Comparison of ENCODE assay signal across 6 cellular contexts in the genomic region with DNA sequence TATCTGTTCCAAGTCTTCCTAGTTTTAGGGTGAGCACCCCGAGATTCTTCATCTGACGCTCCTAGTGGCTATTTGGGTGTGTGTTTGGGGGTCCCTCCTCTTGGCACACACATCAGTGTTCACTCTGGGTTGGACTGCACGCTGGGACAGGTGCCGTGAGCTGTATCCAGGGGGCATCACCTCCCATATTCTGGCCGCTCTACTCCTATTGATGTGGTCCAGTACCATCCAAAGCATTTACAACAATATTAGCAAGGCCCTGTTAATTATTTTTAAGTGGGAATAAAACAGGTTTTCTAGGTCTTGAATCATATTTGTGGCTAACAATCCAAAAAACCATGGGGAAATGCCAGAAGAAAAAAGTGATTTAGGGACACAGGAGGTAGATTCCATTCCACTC. TPM values are rescaled to one million over a fixed set of nuclear protein-coding genes. Genes with fewer than 3 reads are reported as not detected.
"Had no signal": no experiment of that assay in that cellular context is flagged by ENCODE, and none has a peak within 500 bp of the region (broad histone marks: within the 10 kb centered on the region; RNA-seq: fewer than 3 reads in every experiment).

No MANE protein-coding gene starts in this region.

- H3K4me3 ChIP-seq: GM23338 had no signal

- H3K27ac ChIP-seq: HL-60 had no signal

- DNase-seq: H9, HCEC 1CT had no signal

- H2AFZ ChIP-seq: GM23338 had no signal

- H3K4me2 ChIP-seq: GM23338 had no signal

- ATAC-seq: GM23338, HepG2 had no signal

RNA-seq across cellular contexts. Expression of a gene that starts 26.4 kb away (rescaled TPM):
- total RNA-seq: HepG2 had no signal
- polyA plus RNA-seq: HepG2, IgD-negative memory B cell had no signal

RNA-seq across cellular contexts. Expression of a gene that starts 58.4 kb away (rescaled TPM):
- total RNA-seq: HepG2 had no signal
- polyA plus RNA-seq: HepG2, IgD-negative memory B cell had no signal
